In the genomic region with DNA sequence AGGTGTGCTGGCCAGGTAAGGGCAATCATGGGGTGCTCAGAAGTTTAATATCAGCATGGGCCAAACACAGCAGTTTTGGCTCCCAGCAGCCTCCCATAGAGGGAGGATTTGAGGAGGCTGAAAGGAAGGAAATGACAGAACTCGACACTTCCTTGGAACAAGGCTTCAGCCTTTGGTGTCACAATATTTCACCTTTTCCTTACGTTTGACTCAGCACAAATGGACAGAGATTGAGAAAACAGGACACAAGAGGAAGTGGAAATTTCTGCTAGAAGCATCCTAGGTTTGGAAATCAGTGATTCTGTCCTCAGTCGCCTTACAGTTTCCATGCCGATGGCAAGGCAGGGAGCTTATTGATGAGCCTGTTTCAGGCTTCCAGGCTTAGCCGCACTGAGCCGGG, we compare ENCODE assay signal across 20 cellular contexts.
DNase-seq lines count a peak whose midpoint lies in the region; ATAC-seq, FAIRE-seq and TF ChIP-seq lines count a peak whose summit lies in the region.
"Had no signal": no experiment of that assay in that cellular context is flagged by ENCODE, and none has a peak within 500 bp of the region (broad histone marks: within the 10 kb centered on the region; RNA-seq: fewer than 3 reads in every experiment).

No MANE protein-coding gene starts in this region.

- no peaks in the 10 kb centered on the region for H3K36me3 Mint-ChIP-seq in naive thymus-derived CD8-positive, alpha-beta T cell
- H3K36me3 Mint-ChIP-seq: CD8-positive, alpha-beta T cell had no signal

- H3K4me1 Mint-ChIP-seq in naive thymus-derived CD8-positive, alpha-beta T cell = peaks cover 14 to 32% (median 23%) of the 10 kb centered on the region in 4 donors

- H3K4me3 ChIP-seq in right cardiac atrium (ENCODE audit: low read length) = no peak overlapping the region
- H3K4me3 ChIP-seq in bronchial epithelial cell (ENCODE audit: low read depth, low read length) = no peak overlapping the region
- no peak overlapping the region for H3K4me3 ChIP-seq in lower lobe of right lung
- no peak overlapping the region for H3K4me3 ChIP-seq in upper lobe of right lung

- intact Hi-C loops in Right ventricle myocardium inferior (cut with DNase I) (no loop called here), right cardiac atrium (cut with DNase I) (no loop called here), lower lobe of right lung (cut with DNase I) (no loop called here), upper lobe of right lung (cut with DNase I) (no loop called here)

- no peaks in the 10 kb centered on the region for H3K9me3 Mint-ChIP-seq in naive thymus-derived CD8-positive, alpha-beta T cell
- H3K9me3 Mint-ChIP-seq: CD8-positive, alpha-beta T cell had no signal

- no peak for TF ChIP-seq CTCF in bronchial epithelial cell (IDR thresholded peaks at IDR 0.05; ENCODE audit: insufficient read depth, low read length, severe bottlenecking)
- TF ChIP-seq CTCF in lower lobe of right lung (IDR thresholded peaks at IDR 0.05) = no peak
- no peak for TF ChIP-seq CTCF in upper lobe of right lung (IDR thresholded peaks at IDR 0.05)

- H3K4me1 ChIP-seq in right cardiac atrium (ENCODE audit: control insufficient read depth, insufficient read depth, low read length) = peaks cover 2% of the 10 kb centered on the region
- peaks cover 23% of the 10 kb centered on the region for H3K4me1 ChIP-seq in lower lobe of right lung
- peaks cover 16% of the 10 kb centered on the region for H3K4me1 ChIP-seq in upper lobe of right lung
- H3K4me1 ChIP-seq: BE2C had no signal

- H3K27ac ChIP-seq in right cardiac atrium (ENCODE audit: low read length) (no peak overlapping the region), lower lobe of right lung (no peak overlapping the region), upper lobe of right lung (no peak overlapping the region)

- H3K9me3 ChIP-seq in right cardiac atrium (ENCODE audit: control insufficient read depth, low read length) (no peaks in the 10 kb centered on the region), lower lobe of right lung (no peaks in the 10 kb centered on the region), upper lobe of right lung (no peaks in the 10 kb centered on the region)
- H3K9me3 ChIP-seq: BE2C had no signal

- peak; percentile 13 for FAIRE-seq in bronchial epithelial cell (lab: Jason Lieb, UNC)
- FAIRE-seq: H1 had no signal

- ATAC-seq in Right ventricle myocardium inferior (peak; percentile 47), right cardiac atrium (no peak), lower lobe of right lung (peak; percentile 27 to 47), upper lobe of right lung (peak; percentile 69)
- ATAC-seq in naive thymus-derived CD8-positive, alpha-beta T cell = no peak
- ATAC-seq: CD8-positive, alpha-beta T cell had no signal

- H3K36me3 ChIP-seq in bronchial epithelial cell (ENCODE audit: control insufficient read depth, insufficient read depth, low read length) (no peaks in the 10 kb centered on the region), lower lobe of right lung (no peaks in the 10 kb centered on the region), upper lobe of right lung (no peaks in the 10 kb centered on the region)
- H3K36me3 ChIP-seq: BE2C had no signal

- peaks cover 4 to 29% (median 12%) of the 10 kb centered on the region in 5 donors for H3K27me3 Mint-ChIP-seq in naive thymus-derived CD8-positive, alpha-beta T cell

- no peak for DNase-seq in Right ventricle myocardium inferior (ENCODE audit: missing footprints)
- no peak for DNase-seq in right cardiac atrium
- DNase-seq in bronchial epithelial cell (ENCODE audit: low read depth) = no peak
- no peak for DNase-seq in lower lobe of right lung
- no peak for DNase-seq in upper lobe of right lung
- DNase-seq in D341Med (ENCODE audit: low spot score) = no peak
- DNase-seq in stimulated activated CD4-positive, alpha-beta T cell treated with anti-CD3 and anti-CD28 coated beads, Interleukin-1b, Interleukin-23, amount 100 ng/mL, for 48 hours = no peak
- no peak for DNase-seq in naive thymus-derived CD8-positive, alpha-beta T cell
- DNase-seq: 8988T; BE2C; Calu3; CD8-positive, alpha-beta T cell; KG1; NCI-H1105 treated with DMSO at 0.1 percent for 48 hours; NCI-H1694; NCI-H2081 treated with DMSO at 0.1 percent for 48 hours; NCI-H446 treated with DMSO at 0.1 percent for 48 hours; NCI-H69; SHP77 treated with DMSO at 0.1 percent for 48 hours had no signal

- no peak overlapping the region for H3K4me3 Mint-ChIP-seq in naive thymus-derived CD8-positive, alpha-beta T cell
- H3K4me3 Mint-ChIP-seq: CD8-positive, alpha-beta T cell had no signal

- H3K27me3 ChIP-seq in right cardiac atrium (ENCODE audit: control insufficient read depth, insufficient read depth) (no peaks in the 10 kb centered on the region), bronchial epithelial cell (ENCODE audit: control insufficient read depth, insufficient read depth, low read length) (no peaks in the 10 kb centered on the region), lower lobe of right lung (ENCODE audit: low read depth) (no peaks in the 10 kb centered on the region), upper lobe of right lung (no peaks in the 10 kb centered on the region)
- H3K27me3 ChIP-seq: BE2C had no signal

- H3K27ac Mint-ChIP-seq in naive thymus-derived CD8-positive, alpha-beta T cell = no peak overlapping the region
- H3K27ac Mint-ChIP-seq: CD8-positive, alpha-beta T cell had no signal

- WGBS in right cardiac atrium = 71% methylated on average over 6 of the region's 6 CpGs

- POLR2A ChIA-PET in naive thymus-derived CD8-positive, alpha-beta T cell (lab: Charles Lee) = no interaction called here

Comparison
In these comparisons a context has a peak if more than half of its experiments do, and no peak if none do; other contexts are left out.
1. ATAC-seq: peak in Right ventricle myocardium inferior (single experiment), lower lobe of right lung (2 of 2) and upper lobe of right lung (single experiment); none in right cardiac atrium (0 of 2) and naive thymus-derived CD8-positive, alpha-beta T cell (0 of 2).